Comparison of ENCODE assay signal across 25 cellular contexts in the genomic region with DNA sequence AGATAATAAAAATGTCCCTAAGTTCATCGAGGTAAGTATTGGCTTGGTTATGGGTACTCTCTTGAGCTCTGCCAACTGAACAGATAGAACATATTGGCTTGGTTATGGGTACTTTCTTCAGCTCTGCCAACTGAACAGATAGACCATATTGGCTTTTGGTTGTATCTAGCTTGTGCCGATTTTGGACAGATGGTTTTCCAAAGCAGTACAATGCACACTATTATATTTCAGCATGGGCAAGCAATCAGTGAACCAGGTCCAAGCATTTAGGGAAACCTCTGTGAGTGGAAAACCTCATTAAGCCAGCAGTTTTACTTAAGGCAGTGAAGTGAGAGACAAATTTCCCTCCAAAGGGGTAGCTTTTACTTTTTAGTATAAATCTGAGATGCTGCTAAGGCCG.
"Had no signal": no experiment of that assay in that cellular context is flagged by ENCODE, and none has a peak within 500 bp of the region (broad histone marks: within the 10 kb centered on the region; RNA-seq: fewer than 3 reads in every experiment).

No MANE protein-coding gene starts in this region.

- H3K27ac ChIP-seq: hepatocyte, left ventricle myocardium inferior, pancreas, prostate gland, skin epidermis, suprapubic skin, thoracic aorta, tibial artery, upper lobe of right lung had no signal

- H3K4me1 ChIP-seq: left ventricle myocardium inferior, pancreas, prostate gland, suprapubic skin, tibial artery, upper lobe of right lung had no signal

- H3K36me3 ChIP-seq: left ventricle myocardium inferior, pancreas, prostate gland, suprapubic skin, thoracic aorta, tibial artery, upper lobe of right lung had no signal

- H3K9me3 ChIP-seq: pancreas, prostate gland, suprapubic skin, thoracic aorta, tibial artery had no signal

- FAIRE-seq: pancreas, urothelium cell line had no signal

- DNase-seq: islet precursor cell; left ventricle myocardium inferior; midbrain; mucosa of descending colon; naive thymus-derived CD4-positive, alpha-beta T cell; nucleus accumbens; pancreas; posterior cingulate gyrus; retina; right cardiac atrium; stimulated activated CD4-positive, alpha-beta T cell treated with anti-CD3 and anti-CD28 coated beads, Interleukin-12 subunit alpha, Interleukin-12 subunit beta, amount 100 ng/mL, for 4 hours; stimulated activated CD4-positive, alpha-beta T cell treated with anti-CD3 and anti-CD28 coated beads, Interleukin-15, amount 100 ng/mL, for 24 hours; stimulated activated CD4-positive, alpha-beta T cell treated with anti-CD3 and anti-CD28 coated beads, Interleukin-2, amount 100 ng/mL, for 24 hours; stimulated activated CD4-positive, alpha-beta T cell treated with anti-CD3 and anti-CD28 coated beads, Interleukin-4, amount 100 ng/mL, for 1 hour; stimulated activated naive B cell treated with anti-CD40 and anti-IgM and Interleukin-4, amounts not matched to agents 10 μg/mL and 1 μg/mL and 100 μg/mL, for 72 hours; tibial artery; trophoblast cell; upper lobe of right lung had no signal

- H3K27me3 ChIP-seq: hepatocyte, pancreas, suprapubic skin, tibial artery, upper lobe of right lung had no signal

- H3K4me3 ChIP-seq: hepatocyte, left ventricle myocardium inferior, lung, mucosa of descending colon, pancreas, prostate gland, skin epidermis, suprapubic skin, thoracic aorta, tibial artery, upper lobe of right lung had no signal
